In the genomic region with DNA sequence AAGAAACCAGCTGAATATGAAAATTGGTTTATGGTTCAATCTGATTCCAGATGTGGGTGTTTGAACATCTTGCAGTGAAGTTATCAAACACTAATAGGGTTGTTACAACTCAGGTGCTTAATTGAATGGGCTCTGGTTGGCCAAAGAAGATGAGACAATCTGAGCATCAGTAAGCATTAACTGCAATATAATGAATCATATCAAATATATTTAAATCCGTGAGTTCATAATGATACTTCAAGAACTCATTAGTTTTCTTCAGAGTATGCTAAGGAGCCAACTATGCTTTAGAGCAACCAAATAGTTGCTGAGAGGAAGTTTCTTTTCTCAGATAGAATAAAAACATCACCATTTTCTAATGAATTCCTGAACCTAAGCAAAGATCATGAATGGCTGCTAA, we compare ENCODE assay signal across 24 cellular contexts.
"Had no signal": no experiment of that assay in that cellular context is flagged by ENCODE, and none has a peak within 500 bp of the region (broad histone marks: within the 10 kb centered on the region; RNA-seq: fewer than 3 reads in every experiment).

No MANE protein-coding gene starts in this region.

- DNase-seq: occipital lobe; ovary; psoas muscle; right cardiac atrium; right lobe of liver; sigmoid colon; small intestine; stimulated activated CD4-positive, alpha-beta T cell treated with anti-CD3 and anti-CD28 coated beads, Interleukin-15, amount 100 ng/mL, for 24 hours; stimulated activated CD4-positive, alpha-beta T cell treated with anti-CD3 and anti-CD28 coated beads, Interleukin-2, amount 100 ng/mL, for 24 hours; stimulated activated CD4-positive, alpha-beta T cell treated with anti-CD3 and anti-CD28 coated beads, Interleukin-2, amount 100 ng/mL, for 48 hours; stimulated activated CD4-positive, alpha-beta T cell treated with anti-CD3 and anti-CD28 coated beads, Interleukin-4, amount 100 ng/mL, for 24 hours; stimulated activated naive B cell treated with anti-CD40 and anti-IgM and Interleukin-4, amounts not matched to agents 10 μg/mL and 1 μg/mL and 100 μg/mL, for 72 hours; stimulated activated naive CD4-positive, alpha-beta T cell treated with Interleukin-2 at 50 U/mL for 16 hours; stomach; thyroid gland; trophoblast cell; upper lobe of left lung had no signal

- H3K27ac ChIP-seq: neural progenitor cell, ovary, parathyroid adenoma, psoas muscle, right lobe of liver, sigmoid colon, stomach, thoracic aorta, thyroid gland, tibial nerve, upper lobe of left lung, vagina had no signal

- FAIRE-seq: small intestine, urothelium cell line had no signal

- ATAC-seq: psoas muscle; right cardiac atrium; right lobe of liver; stimulated activated effector memory CD8-positive, alpha-beta T cell treated with anti-CD3 and anti-CD28 coated beads, Interleukin-12 subunit alpha, Interleukin-12 subunit beta, amount 100 ng/mL, for 72 hours; stimulated activated naive B cell treated with anti-CD40 and anti-IgM and Interleukin-4, amounts not matched to agents 10 μg/mL and 1 μg/mL and 100 μg/mL, for 72 hours had no signal
